ENCODE assay signal across 17 cellular contexts in the genomic region with DNA sequence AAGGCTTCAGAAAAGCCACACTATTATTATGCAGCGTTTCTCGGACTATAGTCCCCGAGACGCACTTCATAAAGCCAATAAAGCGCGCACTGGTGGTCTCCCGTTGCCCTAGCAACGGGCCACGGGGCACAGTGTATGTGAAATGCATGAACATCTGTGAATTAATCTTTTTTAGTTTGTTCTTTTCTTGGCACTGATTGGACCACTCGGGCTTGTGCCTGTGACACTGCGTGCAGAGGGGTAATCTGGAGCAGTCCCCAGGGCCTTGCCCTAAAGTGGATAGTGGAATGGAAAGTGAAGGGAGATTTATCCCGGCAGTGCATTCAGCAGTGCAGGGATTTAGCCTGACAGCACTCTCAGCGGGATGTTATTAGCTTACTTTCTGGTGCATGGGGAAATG.
DNase-seq lines count a peak whose midpoint lies in the region; ATAC-seq, FAIRE-seq and TF ChIP-seq lines count a peak whose summit lies in the region.
"Had no signal": no experiment of that assay in that cellular context is flagged by ENCODE, and none has a peak within 500 bp of the region (broad histone marks: within the 10 kb centered on the region; RNA-seq: fewer than 3 reads in every experiment).

No MANE protein-coding gene starts in this region.

- no peak for FAIRE-seq in GM19239 (lab: Jason Lieb, UNC)

- H3K27ac Mint-ChIP-seq in CD14-positive monocyte (peak overlapping the region in 5 of 7 donors; percentile 13 to 46 (median 26)), nephron progenitor cell (peak overlapping the region; percentile 89)
- peak overlapping the region in 2 of 7 donors; percentile 58 to 76 for H3K27ac Mint-ChIP-seq in CD4-positive, alpha-beta memory T cell
- H3K27ac Mint-ChIP-seq in activated CD4-positive, alpha-beta T cell treated with anti-CD3 and anti-CD28 coated beads, Interleukin-2, amount 10 ng/mL, durations not matched to agents 24 days and 14 days: no peak overlapping the region

- no peaks in the 10 kb centered on the region for H3K36me3 ChIP-seq in CD4-positive, alpha-beta memory T cell (ENCODE audit: insufficient read depth, low read length)
- H3K36me3 ChIP-seq: ascending aorta had no signal

- peaks cover 41 to 54% of the 10 kb centered on the region in 2 donors for H3K36me3 Mint-ChIP-seq in CD14-positive monocyte
- H3K36me3 Mint-ChIP-seq in nephron progenitor cell (ENCODE audit: low read depth): peaks cover 21% of the 10 kb centered on the region
- H3K36me3 Mint-ChIP-seq in CD4-positive, alpha-beta memory T cell: peaks cover 19 to 25% of the 10 kb centered on the region in 2 donors
- H3K36me3 Mint-ChIP-seq in activated CD4-positive, alpha-beta T cell treated with anti-CD3 and anti-CD28 coated beads, Interleukin-2, amount 10 ng/mL, durations not matched to agents 24 days and 14 days (ENCODE audit: low read depth): no peaks in the 10 kb centered on the region
- H3K36me3 Mint-ChIP-seq: mesothelial cell of epicardium had no signal

- ATAC-seq in HG03460 (IDR thresholded peaks at IDR 0.05; ENCODE audit: unreplicated experiment): no peak

- H3K4me3 Mint-ChIP-seq in CD14-positive monocyte (no peak overlapping the region), nephron progenitor cell (peak overlapping the region; percentile 69)
- no peak overlapping the region for H3K4me3 Mint-ChIP-seq in CD4-positive, alpha-beta memory T cell
- H3K4me3 Mint-ChIP-seq in activated CD4-positive, alpha-beta T cell treated with anti-CD3 and anti-CD28 coated beads, Interleukin-2, amount 10 ng/mL, durations not matched to agents 24 days and 14 days: no peak overlapping the region
- H3K4me3 Mint-ChIP-seq: immature natural killer cell, mesothelial cell of epicardium had no signal

- DNase-seq in CD14-positive monocyte (ENCODE audit: low spot score) (no peak), NCI-H1694 treated with DMSO at 0.1 percent for 48 hours (lab: John Stamatoyannopoulos, UW) (peak; percentile 15), dorsolateral prefrontal cortex (no peak), nephron progenitor cell (peak; percentile 38), GM19239 (ENCODE audit: insufficient read length, low spot score) (no peak)
- DNase-seq in CD4-positive, alpha-beta memory T cell: no peak
- no peak for DNase-seq in activated CD4-positive, alpha-beta T cell treated with anti-CD3 and anti-CD28 coated beads, Interleukin-2, amount 10 ng/mL, durations not matched to agents 24 days and 14 days
- DNase-seq: activated effector memory CD4-positive, alpha-beta T cell treated with anti-CD3 and anti-CD28 coated beads, Interleukin-2, amount 50 U/mL, for 16 hours; DMS79; immature natural killer cell; NCI-H1048; SIG-M5; stimulated activated CD4-positive, alpha-beta T cell treated with anti-CD3 and anti-CD28 coated beads, Interleukin-15, amount 100 ng/mL, for 24 hours had no signal

- no peaks in the 10 kb centered on the region for H3K27me3 Mint-ChIP-seq in CD14-positive monocyte (ENCODE audit: low read depth in 3 of 3)
- H3K27me3 Mint-ChIP-seq in nephron progenitor cell (ENCODE audit: low read depth, poor library complexity): peaks cover 3% of the 10 kb centered on the region
- no peaks in the 10 kb centered on the region for H3K27me3 Mint-ChIP-seq in CD4-positive, alpha-beta memory T cell
- no peaks in the 10 kb centered on the region for H3K27me3 Mint-ChIP-seq in activated CD4-positive, alpha-beta T cell treated with anti-CD3 and anti-CD28 coated beads, Interleukin-2, amount 10 ng/mL, durations not matched to agents 24 days and 14 days

- peaks cover 34% of the 10 kb centered on the region for H3K4me1 Mint-ChIP-seq in CD14-positive monocyte
- H3K4me1 Mint-ChIP-seq in nephron progenitor cell: peaks cover 95% of the 10 kb centered on the region
- H3K4me1 Mint-ChIP-seq in CD4-positive, alpha-beta memory T cell: peaks cover 31 to 67% (median 50%) of the 10 kb centered on the region in 4 donors
- H3K4me1 Mint-ChIP-seq in activated CD4-positive, alpha-beta T cell treated with anti-CD3 and anti-CD28 coated beads, Interleukin-2, amount 10 ng/mL, durations not matched to agents 24 days and 14 days: peaks cover 8% of the 10 kb centered on the region

- no peaks in the 10 kb centered on the region for H3K9me3 ChIP-seq in CD4-positive, alpha-beta memory T cell (ENCODE audit: control insufficient read depth in 1 of 2, low read length in 2 of 2)
- H3K9me3 ChIP-seq: ascending aorta had no signal

- CTCF ChIA-PET in CD4-positive, alpha-beta memory T cell (lab: Charles Lee; ENCODE audit: partially characterized antibody): no interaction called here

- POLR2A ChIA-PET in CD4-positive, alpha-beta memory T cell (lab: Charles Lee; ENCODE audit: partially characterized antibody): no interaction called here

- TF ChIP-seq CTCF in CD14-positive monocyte (IDR thresholded peaks at IDR 0.05) (no peak), dorsolateral prefrontal cortex (IDR thresholded peaks at IDR 0.05 in 54 of 56, conservative IDR thresholded peaks at IDR 0.05 in 2 of 56; ENCODE audit: low read depth in 1 of 56, partially characterized antibody in 56 of 56) (no peak), nephron progenitor cell (IDR thresholded peaks at IDR 0.05) (no peak)

- H3K9me3 Mint-ChIP-seq in CD14-positive monocyte (no peaks in the 10 kb centered on the region), nephron progenitor cell (no peaks in the 10 kb centered on the region)
- H3K9me3 Mint-ChIP-seq in CD4-positive, alpha-beta memory T cell: peaks cover 0 to 3% (median 0%) of the 10 kb centered on the region in 8 donors
- no peaks in the 10 kb centered on the region for H3K9me3 Mint-ChIP-seq in activated CD4-positive, alpha-beta T cell treated with anti-CD3 and anti-CD28 coated beads, Interleukin-2, amount 10 ng/mL, durations not matched to agents 24 days and 14 days
- H3K9me3 Mint-ChIP-seq: mesothelial cell of epicardium had no signal

- peak overlapping the region in 58 of 59 donors; percentile 0 to 56 (median 36) for H3K4me3 ChIP-seq in dorsolateral prefrontal cortex
- H3K4me3 ChIP-seq in CD4-positive, alpha-beta memory T cell (ENCODE audit: low read length in 2 of 2): no peak overlapping the region
- H3K4me3 ChIP-seq: ascending aorta had no signal

- intact Hi-C loops in CD14-positive monocyte (cut with micrococcal nuclease) (no loop called here), dorsolateral prefrontal cortex (cut with DNase I) (loop anchor here (5.0 to 10.0 kb wide), 2 partner anchors 89 to 92 kb away; a partner anchor contains a TSS)
- intact Hi-C loops in CD4-positive, alpha-beta memory T cell (cut with micrococcal nuclease): loop anchor here (2.0 kb wide), 1 partner anchor 93 kb away; a partner anchor contains a TSS
- intact Hi-C loops in activated CD4-positive, alpha-beta T cell treated with anti-CD3 and anti-CD28 coated beads, Interleukin-2, amount 10 ng/mL, durations not matched to agents 24 days and 14 days (cut with micrococcal nuclease): no loop called here

- H3K27ac ChIP-seq in dorsolateral prefrontal cortex: peak overlapping the region in 13 of 59 donors; percentile 2 to 46 (median 29)
- H3K27ac ChIP-seq in CD4-positive, alpha-beta memory T cell (ENCODE audit: low read depth, low read length): no peak overlapping the region
- H3K27ac ChIP-seq: ascending aorta, parathyroid adenoma had no signal

- no peaks in the 10 kb centered on the region for H3K27me3 ChIP-seq in dorsolateral prefrontal cortex
- no peaks in the 10 kb centered on the region for H3K27me3 ChIP-seq in CD4-positive, alpha-beta memory T cell (ENCODE audit: insufficient read depth, low read length)
- H3K27me3 ChIP-seq: ascending aorta had no signal

- peaks cover 21% of the 10 kb centered on the region for H3K4me1 ChIP-seq in CD4-positive, alpha-beta memory T cell (ENCODE audit: insufficient read depth, low read length)
- H3K4me1 ChIP-seq: ascending aorta had no signal

Comparison
In these comparisons a context has a peak if more than half of its experiments do, and no peak if none do; other contexts are left out.
1. DNase-seq: peak in NCI-H1694 treated with DMSO at 0.1 percent for 48 hours (single experiment) and nephron progenitor cell (single experiment); none in CD14-positive monocyte (single experiment), dorsolateral prefrontal cortex (0 of 10), CD4-positive, alpha-beta memory T cell (0 of 5), activated CD4-positive, alpha-beta T cell treated with anti-CD3 and anti-CD28 coated beads, Interleukin-2, amount 10 ng/mL, durations not matched to agents 24 days and 14 days (single experiment) and GM19239 (single experiment).
2. H3K4me3 ChIP-seq: peak in dorsolateral prefrontal cortex (58 of 59); none in CD4-positive, alpha-beta memory T cell (0 of 2).
3. intact Hi-C loops: an anchor here in dorsolateral prefrontal cortex (5.0 to 10.0 kb wide) and CD4-positive, alpha-beta memory T cell (2.0 kb wide); none called in CD14-positive monocyte and activated CD4-positive, alpha-beta T cell treated with anti-CD3 and anti-CD28 coated beads, Interleukin-2, amount 10 ng/mL, durations not matched to agents 24 days and 14 days.